21 cellular contexts compared by ENCODE assay signal in genomic region chr2:161839931-161840330, GRCh38.
DNase-seq lines count a peak whose midpoint lies in the region; ATAC-seq and TF ChIP-seq lines count a peak whose summit lies in the region.
"Had no signal": no experiment of that assay in that cellular context is flagged by ENCODE, and none has a peak within 500 bp of the region (broad histone marks: within the 10 kb centered on the region; RNA-seq: fewer than 3 reads in every experiment).

No MANE protein-coding gene starts in this region.

- H3K4me1 ChIP-seq in hepatocyte (ENCODE audit: insufficient read depth), result no peaks in the 10 kb centered on the region
- H3K4me1 ChIP-seq: Peyer's patch had no signal

- H2AFZ ChIP-seq in hepatocyte, result no peak overlapping the region

- ATAC-seq in GM18907 (IDR thresholded peaks at IDR 0.05; ENCODE audit: unreplicated experiment), result no peak
- ATAC-seq: GM12878, HCT116, HepG2, K562 had no signal

- H3K4me2 ChIP-seq in hepatocyte, result no peak overlapping the region

- TF ChIP-seq CTCF in hepatocyte (IDR thresholded peaks at IDR 0.05; ENCODE audit: poor library complexity), result no peak

- WGBS in hepatocyte (ENCODE audit: low lambda C conversion rate, missing lambda C conversion rate), result 60% methylated on average over 2 of the region's 2 CpGs

- H3K27ac ChIP-seq in hepatocyte, result no peak overlapping the region
- H3K27ac ChIP-seq: HL-60, Peyer's patch had no signal

- H4K20me1 ChIP-seq in hepatocyte (ENCODE audit: insufficient read depth, poor library complexity, severe bottlenecking), result no peaks in the 10 kb centered on the region

- no peaks in the 10 kb centered on the region for H3K27me3 ChIP-seq in hepatocyte
- H3K27me3 ChIP-seq: Peyer's patch had no signal

- no peaks in the 10 kb centered on the region for H3K9me2 ChIP-seq in hepatocyte (replicated peaks; ENCODE audit: insufficient read depth)

- H3K36me3 ChIP-seq in hepatocyte (replicated peaks; ENCODE audit: insufficient read depth, low read depth), result no peaks in the 10 kb centered on the region
- H3K36me3 ChIP-seq: Peyer's patch had no signal

- no peaks in the 10 kb centered on the region for H3K79me2 ChIP-seq in hepatocyte

- H3K4me3 ChIP-seq in hepatocyte, result no peak overlapping the region
- H3K4me3 ChIP-seq: GM12878, K562, Peyer's patch had no signal

- H3K9me3 ChIP-seq in hepatocyte (ENCODE audit: low read depth), result peaks cover 3% of the 10 kb centered on the region
- H3K9me3 ChIP-seq: Peyer's patch had no signal

- DNase-seq in LHCN-M2 (ENCODE audit: low read depth) (peak; percentile 95), NCI-H146 treated with DMSO at 0.1 percent for 48 hours (lab: John Stamatoyannopoulos, UW; ENCODE audit: unreplicated experiment) (peak; percentile 66), NCI-H748 treated with DMSO at 0.1 percent for 48 hours (lab: John Stamatoyannopoulos, UW) (peak; percentile 46), myocyte (ENCODE audit: low read depth) (peak; percentile 54), NCI-H526 (lab: John Stamatoyannopoulos, UW) (no peak), hepatocyte (ENCODE audit: low spot score) (no peak)
- DNase-seq: CD4-positive, CD25-positive, alpha-beta regulatory T cell; DND-41; MM.1S; NCI-H1092; NCI-H2029; NCI-H2171 treated with DMSO at 0.1 percent for 48 hours; NCI-H524 treated with DMSO at 0.1 percent for 48 hours; NK-92 treated with Interleukin-12 subunit alpha and Interleukin-12 subunit beta, amount 100 ng/mL, for 24 hours; Peyer's patch had no signal

Comparison
In these comparisons a context has a peak if more than half of its experiments do, and no peak if none do; other contexts are left out.
1. DNase-seq: peak in LHCN-M2 (single experiment), NCI-H146 treated with DMSO at 0.1 percent for 48 hours (single experiment), NCI-H748 treated with DMSO at 0.1 percent for 48 hours (single experiment) and myocyte (single experiment); none in NCI-H526 (0 of 2) and hepatocyte (single experiment).